ENCODE assay signal across 8 cellular contexts in genomic region chr14:89616425-89617141, GRCh38.
A peak's percentile ranks its signal among the peaks of the same experiment; 100 is the strongest.
DNase-seq lines count a peak whose midpoint lies in the region; ATAC-seq and TF ChIP-seq lines count a peak whose summit lies in the region.

No MANE protein-coding gene starts in this region.

- TF ChIP-seq CTCF in CD4-positive, alpha-beta T cell (IDR thresholded peaks at IDR 0.05), result no peak
- no peak for TF ChIP-seq CTCF in WTC11 (IDR thresholded peaks at IDR 0.05)

- no peaks in the 10 kb centered on the region for H3K27me3 Mint-ChIP-seq in CD4-positive, alpha-beta T cell
- no peaks in the 10 kb centered on the region for H3K27me3 Mint-ChIP-seq in WTC11 (ENCODE audit: low read depth)

- POLR2A ChIA-PET in CD4-positive, alpha-beta T cell (lab: Charles Lee), result interaction anchor here (0.5 to 1.7 kb wide), 3 partner anchors 15 to 201 kb away, joined by 3 to 5 read pairs (median 3); no protein-coding TSS in a partner anchor
- POLR2A ChIA-PET in WTC11 (lab: Charles Lee), result interaction anchor here (1.2 to 1.9 kb wide), 2 partner anchors 11 to 201 kb away, joined by 3 to 4 read pairs; no protein-coding TSS in a partner anchor

- peaks cover 49% of the 10 kb centered on the region for H3K36me3 Mint-ChIP-seq in CD4-positive, alpha-beta T cell (ENCODE audit: low read depth)
- peaks cover 8% of the 10 kb centered on the region for H3K36me3 Mint-ChIP-seq in WTC11

- CTCF ChIA-PET in CD4-positive, alpha-beta T cell (lab: Charles Lee), result interaction anchor here (1.8 kb wide), 1 partner anchor 84 kb away, joined by 5 read pairs; no protein-coding TSS in a partner anchor
- CTCF ChIA-PET in WTC11 (lab: Charles Lee), result no interaction called here

- peaks cover 86% of the 10 kb centered on the region for H3K4me1 Mint-ChIP-seq in CD4-positive, alpha-beta T cell (ENCODE audit: low read depth)
- H3K4me1 Mint-ChIP-seq in WTC11, result peaks cover 73% of the 10 kb centered on the region

- H3K27ac Mint-ChIP-seq in CD4-positive, alpha-beta T cell, result peak overlapping the region; percentile 99
- peak overlapping the region; percentile 92 for H3K27ac Mint-ChIP-seq in WTC11

- H3K79me2 ChIP-seq in Karpas-422 (ENCODE audit: low read length), result no peaks in the 10 kb centered on the region

- DNase-seq in CD4-positive, alpha-beta T cell, result peak in 4 of 10 experiments; percentile 15 to 51 (median 26)
- DNase-seq in WTC11 (ENCODE audit: low spot score) (no peak), hepatic stellate cell (ENCODE audit: low spot score) (peak; percentile 39), SW480 (ENCODE audit: low spot score) (no peak), Karpas-422 (no peak)

- peak; percentile 24 for ATAC-seq in CD4-positive, alpha-beta T cell (ENCODE audit: poor library complexity)
- ATAC-seq in GM18868 (IDR thresholded peaks at IDR 0.05; ENCODE audit: unreplicated experiment) (peak; percentile 31), HG03066 (IDR thresholded peaks at IDR 0.05; ENCODE audit: low read depth, unreplicated experiment) (peak; percentile 52), WTC11 (no peak)

- H3K4me3 ChIP-seq in subcutaneous abdominal adipose tissue (ENCODE audit: low read depth in 1 of 5, low read length in 5 of 5) (peak overlapping the region in 4 of 5 donors; percentile 40 to 92 (median 90)), Karpas-422 (ENCODE audit: low read length) (no peak overlapping the region)

- peak overlapping the region in 2 of 5 donors; percentile 21 to 35 for H3K9ac ChIP-seq in subcutaneous abdominal adipose tissue (ENCODE audit: low read length in 5 of 5)
- no peak overlapping the region for H3K9ac ChIP-seq in Karpas-422 (ENCODE audit: low read length)

- peaks cover 0 to 47% (median 35%) of the 10 kb centered on the region in 5 donors for H3K4me1 ChIP-seq in subcutaneous abdominal adipose tissue (ENCODE audit: control insufficient read depth in 5 of 5, insufficient read depth in 5 of 5, low read length in 5 of 5)
- H3K4me1 ChIP-seq in Karpas-422 (ENCODE audit: low read length), result peaks cover 40% of the 10 kb centered on the region

- no peaks in the 10 kb centered on the region for H3K9me3 ChIP-seq in CD4-positive, alpha-beta T cell (ENCODE audit: control insufficient read depth, low read length)
- H3K9me3 ChIP-seq in subcutaneous abdominal adipose tissue (ENCODE audit: control insufficient read depth in 5 of 5, low read length in 5 of 5), result no peaks in the 10 kb centered on the region
- no peaks in the 10 kb centered on the region for H3K9me3 ChIP-seq in Karpas-422 (ENCODE audit: low read length)

- intact Hi-C loops in CD4-positive, alpha-beta T cell (cut with DNase I, micrococcal nuclease), result loop anchor here (5.0 kb wide), 3 partner anchors 106 to 199 kb away; partner anchors contain the start of gene FOXN3 (in 2 of the 2)

- H3K27ac ChIP-seq in CD4-positive, alpha-beta T cell (ENCODE audit: low read depth, low read length), result peak overlapping the region; percentile 62
- H3K27ac ChIP-seq in subcutaneous abdominal adipose tissue (ENCODE audit: low read depth, low read length) (peak overlapping the region; percentile 89), Karpas-422 (ENCODE audit: low read length) (no peak overlapping the region)

- H3K36me3 ChIP-seq in subcutaneous abdominal adipose tissue (ENCODE audit: control insufficient read depth in 5 of 5, insufficient read depth in 5 of 5, low read length in 5 of 5) (no peaks in the 10 kb centered on the region), Karpas-422 (ENCODE audit: insufficient read depth, low read length) (no peaks in the 10 kb centered on the region)

- H3K9me2 ChIP-seq in Karpas-422 (replicated peaks; ENCODE audit: insufficient read depth, low read length), result no peaks in the 10 kb centered on the region

- H3K4me3 Mint-ChIP-seq in CD4-positive, alpha-beta T cell, result peak overlapping the region; percentile 95
- H3K4me3 Mint-ChIP-seq in WTC11, result peak overlapping the region; percentile 82

- H3K9me3 Mint-ChIP-seq in CD4-positive, alpha-beta T cell, result no peaks in the 10 kb centered on the region
- no peaks in the 10 kb centered on the region for H3K9me3 Mint-ChIP-seq in WTC11

- no peak overlapping the region for H2AFZ ChIP-seq in Karpas-422 (ENCODE audit: low read length)

- H3K27me3 ChIP-seq in CD4-positive, alpha-beta T cell (ENCODE audit: control insufficient read depth, insufficient read depth, low read length), result no peaks in the 10 kb centered on the region
- H3K27me3 ChIP-seq in subcutaneous abdominal adipose tissue (ENCODE audit: control insufficient read depth in 5 of 5, insufficient read depth in 4 of 5, low read length in 5 of 5), result no peaks in the 10 kb centered on the region
- H3K27me3 ChIP-seq in Karpas-422 (ENCODE audit: low read length), result no peaks in the 10 kb centered on the region

- no peak overlapping the region for H3K4me2 ChIP-seq in Karpas-422 (ENCODE audit: low read depth, low read length, poor library complexity, severe bottlenecking)

- H4K20me1 ChIP-seq in Karpas-422 (ENCODE audit: insufficient read depth, low read depth, low read length), result peaks cover 3% of the 10 kb centered on the region; the same call in 1 of the 2 replicates

TF ChIP-seq in WTC11, 78 proteins besides CTCF, POLR2A, EP300 and RAD21:
- no peak for TF ChIP-seq ZNF423 (CRISPR knock-in tag; IDR thresholded peaks at IDR 0.05)
- TF ChIP-seq E2F1 (CRISPR knock-in tag; IDR thresholded peaks at IDR 0.05), result no peak
- TF ChIP-seq, protein P1, sequence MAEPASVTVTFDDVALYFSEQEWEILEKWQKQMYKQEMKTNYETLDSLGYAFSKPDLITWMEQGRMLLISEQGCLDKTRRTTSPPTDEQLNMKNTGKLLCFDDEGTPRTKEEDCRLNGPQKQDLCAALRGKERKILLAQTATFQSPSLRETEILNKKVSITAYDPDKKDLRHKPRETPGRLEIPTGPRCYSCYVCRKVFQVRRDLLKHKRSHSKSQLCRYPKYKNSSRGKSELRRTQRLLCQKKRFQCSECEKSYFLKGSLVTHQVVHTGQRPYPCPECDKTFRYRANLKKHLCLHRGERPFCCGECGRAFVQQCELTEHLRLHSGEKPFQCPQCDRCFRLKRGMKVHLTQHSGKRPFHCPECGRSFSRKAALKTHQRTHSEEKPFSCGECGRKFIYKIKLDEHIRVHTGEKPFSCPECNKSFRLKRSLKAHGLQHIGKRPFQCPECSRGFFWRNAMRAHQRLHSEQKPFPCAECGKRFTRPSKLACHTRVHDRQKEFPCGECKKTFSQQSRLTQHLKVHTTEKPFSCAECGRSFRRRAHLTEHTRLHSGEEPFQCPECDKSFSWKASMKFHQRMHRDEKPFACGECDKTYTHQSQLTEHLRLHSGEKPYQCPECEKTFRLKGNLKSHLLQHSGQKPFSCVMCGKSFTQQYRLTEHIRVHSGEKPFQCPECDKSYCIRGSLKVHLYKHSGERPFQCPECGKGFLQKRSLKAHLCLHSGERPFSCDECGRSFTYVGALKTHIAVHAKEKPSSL (CRISPR knock-in tag; conservative IDR thresholded peaks at IDR 0.05), result no peak
- no peak for TF ChIP-seq OVOL2 (CRISPR knock-in tag; IDR thresholded peaks at IDR 0.05; ENCODE audit: borderline replicate concordance)
- TF ChIP-seq CREB1 (CRISPR knock-in tag; IDR thresholded peaks at IDR 0.05), result no peak
- TF ChIP-seq, protein P2, sequence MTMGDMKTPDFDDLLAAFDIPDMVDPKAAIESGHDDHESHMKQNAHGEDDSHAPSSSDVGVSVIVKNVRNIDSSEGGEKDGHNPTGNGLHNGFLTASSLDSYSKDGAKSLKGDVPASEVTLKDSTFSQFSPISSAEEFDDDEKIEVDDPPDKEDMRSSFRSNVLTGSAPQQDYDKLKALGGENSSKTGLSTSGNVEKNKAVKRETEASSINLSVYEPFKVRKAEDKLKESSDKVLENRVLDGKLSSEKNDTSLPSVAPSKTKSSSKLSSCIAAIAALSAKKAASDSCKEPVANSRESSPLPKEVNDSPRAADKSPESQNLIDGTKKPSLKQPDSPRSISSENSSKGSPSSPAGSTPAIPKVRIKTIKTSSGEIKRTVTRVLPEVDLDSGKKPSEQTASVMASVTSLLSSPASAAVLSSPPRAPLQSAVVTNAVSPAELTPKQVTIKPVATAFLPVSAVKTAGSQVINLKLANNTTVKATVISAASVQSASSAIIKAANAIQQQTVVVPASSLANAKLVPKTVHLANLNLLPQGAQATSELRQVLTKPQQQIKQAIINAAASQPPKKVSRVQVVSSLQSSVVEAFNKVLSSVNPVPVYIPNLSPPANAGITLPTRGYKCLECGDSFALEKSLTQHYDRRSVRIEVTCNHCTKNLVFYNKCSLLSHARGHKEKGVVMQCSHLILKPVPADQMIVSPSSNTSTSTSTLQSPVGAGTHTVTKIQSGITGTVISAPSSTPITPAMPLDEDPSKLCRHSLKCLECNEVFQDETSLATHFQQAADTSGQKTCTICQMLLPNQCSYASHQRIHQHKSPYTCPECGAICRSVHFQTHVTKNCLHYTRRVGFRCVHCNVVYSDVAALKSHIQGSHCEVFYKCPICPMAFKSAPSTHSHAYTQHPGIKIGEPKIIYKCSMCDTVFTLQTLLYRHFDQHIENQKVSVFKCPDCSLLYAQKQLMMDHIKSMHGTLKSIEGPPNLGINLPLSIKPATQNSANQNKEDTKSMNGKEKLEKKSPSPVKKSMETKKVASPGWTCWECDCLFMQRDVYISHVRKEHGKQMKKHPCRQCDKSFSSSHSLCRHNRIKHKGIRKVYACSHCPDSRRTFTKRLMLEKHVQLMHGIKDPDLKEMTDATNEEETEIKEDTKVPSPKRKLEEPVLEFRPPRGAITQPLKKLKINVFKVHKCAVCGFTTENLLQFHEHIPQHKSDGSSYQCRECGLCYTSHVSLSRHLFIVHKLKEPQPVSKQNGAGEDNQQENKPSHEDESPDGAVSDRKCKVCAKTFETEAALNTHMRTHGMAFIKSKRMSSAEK (CRISPR knock-in tag; IDR thresholded peaks at IDR 0.05; ENCODE audit: borderline replicate concordance), result no peak
- no peak for TF ChIP-seq JUN (CRISPR knock-in tag; IDR thresholded peaks at IDR 0.05)
- no peak for TF ChIP-seq ZNF138 (CRISPR knock-in tag; conservative IDR thresholded peaks at IDR 0.05)
- TF ChIP-seq IRF2 (CRISPR knock-in tag; IDR thresholded peaks at IDR 0.05; ENCODE audit: borderline replicate concordance, low read depth), result no peak
- TF ChIP-seq RORB (CRISPR knock-in tag; IDR thresholded peaks at IDR 0.05), result no peak
- TF ChIP-seq MYBL2 (CRISPR knock-in tag; IDR thresholded peaks at IDR 0.05), result no peak
- TF ChIP-seq ESRRA (CRISPR knock-in tag; IDR thresholded peaks at IDR 0.05; ENCODE audit: borderline replicate concordance), result no peak
- TF ChIP-seq NFE2L1 (CRISPR knock-in tag; IDR thresholded peaks at IDR 0.05), result no peak
